Comparison of ENCODE assay signal across 8 cellular contexts in genomic region chr7:44460325-44460724, GRCh38. TPM values are rescaled to one million over a fixed set of nuclear protein-coding genes. Genes with fewer than 3 reads are reported as not detected.
A peak's percentile ranks its signal among the peaks of the same experiment; 100 is the strongest.
DNase-seq lines count a peak whose midpoint lies in the region; ATAC-seq and TF ChIP-seq lines count a peak whose summit lies in the region.
"Had no signal": no experiment of that assay in that cellular context is flagged by ENCODE, and none has a peak within 500 bp of the region (broad histone marks: within the 10 kb centered on the region; RNA-seq: fewer than 3 reads in every experiment).

No MANE protein-coding gene starts in this region.

- H3K9me3 ChIP-seq in OCI-LY1 (ENCODE audit: low read length) (no peaks in the 10 kb centered on the region), left ventricle myocardium inferior (replicated peaks) (no peaks in the 10 kb centered on the region)
- H3K9me3 ChIP-seq: SJSA1 had no signal

- peak overlapping the region; percentile 58 for H3K27ac ChIP-seq in OCI-LY1 (ENCODE audit: low read depth, low read length, poor library complexity, severe bottlenecking)
- no peak overlapping the region for H3K27ac ChIP-seq in left ventricle myocardium inferior (replicated peaks)
- H3K27ac ChIP-seq: SJSA1 had no signal

- no peak overlapping the region for H2AFZ ChIP-seq in OCI-LY1 (ENCODE audit: low read length)

- no peak for TF ChIP-seq CTCF in OCI-LY1 (IDR thresholded peaks at IDR 0.05; ENCODE audit: low read length)
- TF ChIP-seq CTCF in left ventricle myocardium inferior (IDR thresholded peaks at IDR 0.05; ENCODE audit: borderline replicate concordance), result no peak

- H3K9ac ChIP-seq in OCI-LY1 (ENCODE audit: low read length), result no peak overlapping the region

- ATAC-seq in GM18907 (IDR thresholded peaks at IDR 0.05; ENCODE audit: unreplicated experiment), result peak; percentile 97
- peak; percentile 97 for ATAC-seq in HG02759 (IDR thresholded peaks at IDR 0.05; ENCODE audit: unreplicated experiment)
- no peak for ATAC-seq in SK-N-SH treated with all-trans-retinoic acid at 6 μM for 48 hours

- DNase-seq in effector CD8-positive, alpha-beta T cell (lab: John Stamatoyannopoulos, UW), result peak; percentile 20
- DNase-seq in globus pallidus (ENCODE audit: low spot score) (no peak), left ventricle myocardium inferior (no peak)

- H3K4me3 ChIP-seq in OCI-LY1 (ENCODE audit: low read depth, low read length, poor library complexity, severe bottlenecking) (peak overlapping the region; percentile 18), left ventricle myocardium inferior (no peak overlapping the region)
- H3K4me3 ChIP-seq: SJSA1 had no signal

- H3F3A ChIP-seq in OCI-LY1 (ENCODE audit: insufficient read depth, low read length), result 0 out of 2 replicates have a peak, but pooled peaks cover 4% of the 10 kb centered on the region

- H3K27me3 ChIP-seq in OCI-LY1 (ENCODE audit: insufficient read depth, low read length), result no peaks in the 10 kb centered on the region
- H3K27me3 ChIP-seq in left ventricle myocardium inferior (ENCODE audit: low read depth), result no peaks in the 10 kb centered on the region
- H3K27me3 ChIP-seq: SJSA1 had no signal

- H3K36me3 ChIP-seq in OCI-LY1 (ENCODE audit: insufficient read depth, low read length) (peaks cover 54% of the 10 kb centered on the region), left ventricle myocardium inferior (no peaks in the 10 kb centered on the region)

- peak overlapping the region; percentile 38 for H3K4me2 ChIP-seq in OCI-LY1 (ENCODE audit: low read length)

- no peaks in the 10 kb centered on the region for H3K9me2 ChIP-seq in OCI-LY1 (ENCODE audit: low read depth, low read length)

- no peaks in the 10 kb centered on the region for H4K20me1 ChIP-seq in OCI-LY1 (ENCODE audit: insufficient read depth, low read length)

- peaks cover 46% of the 10 kb centered on the region for H3K79me2 ChIP-seq in OCI-LY1 (ENCODE audit: insufficient read depth, low read length)

- intact Hi-C loops in left ventricle myocardium inferior (cut with micrococcal nuclease), result no loop called here

- H3K4me1 ChIP-seq in OCI-LY1 (ENCODE audit: insufficient read depth, low read length, severe bottlenecking), result peaks cover 36% of the 10 kb centered on the region
- H3K4me1 ChIP-seq in left ventricle myocardium inferior, result peaks cover 58% of the 10 kb centered on the region

TF ChIP-seq in SK-N-SH treated with all-trans-retinoic acid at 6 μM for 48 hours, 23 proteins besides CTCF, POLR2A, EP300 and RAD21:
- no peak for TF ChIP-seq RARB (CRISPR knock-in tag; IDR thresholded peaks at IDR 0.05)
- TF ChIP-seq ZNF70 (CRISPR knock-in tag; IDR thresholded peaks at IDR 0.05), result no peak
- no peak for TF ChIP-seq TCF4 (CRISPR knock-in tag; IDR thresholded peaks at IDR 0.05; ENCODE audit: borderline replicate concordance)
- TF ChIP-seq TOX (CRISPR knock-in tag; IDR thresholded peaks at IDR 0.05; ENCODE audit: borderline replicate concordance), result no peak
- no peak for TF ChIP-seq PATZ1 (CRISPR knock-in tag; IDR thresholded peaks at IDR 0.05; ENCODE audit: borderline replicate concordance)
- no peak for TF ChIP-seq BACH2 (CRISPR knock-in tag; IDR thresholded peaks at IDR 0.05; ENCODE audit: borderline replicate concordance)
- no peak for TF ChIP-seq ZNF8 (CRISPR knock-in tag; IDR thresholded peaks at IDR 0.05)
- TF ChIP-seq CSRNP3 (CRISPR knock-in tag; IDR thresholded peaks at IDR 0.05), result no peak
- no peak for TF ChIP-seq POU6F1 (CRISPR knock-in tag; IDR thresholded peaks at IDR 0.05; ENCODE audit: borderline replicate concordance, low read depth)
- TF ChIP-seq ISL1 (CRISPR knock-in tag; IDR thresholded peaks at IDR 0.05), result no peak
- TF ChIP-seq ZNF565 (CRISPR knock-in tag; conservative IDR thresholded peaks at IDR 0.05; ENCODE audit: low read depth), result no peak
- no peak for TF ChIP-seq ARNTL (CRISPR knock-in tag; IDR thresholded peaks at IDR 0.05; ENCODE audit: borderline replicate concordance, low read depth)
- no peak for TF ChIP-seq OSR1 (CRISPR knock-in tag; IDR thresholded peaks at IDR 0.05)
- no peak for TF ChIP-seq PPARA (CRISPR knock-in tag; IDR thresholded peaks at IDR 0.05; ENCODE audit: borderline replicate concordance)
- no peak for TF ChIP-seq ZFP30 (CRISPR knock-in tag; IDR thresholded peaks at IDR 0.05)
- no peak for TF ChIP-seq ZC3H10 (CRISPR knock-in tag; IDR thresholded peaks at IDR 0.05)
- no peak for TF ChIP-seq CSDC2 (CRISPR knock-in tag; IDR thresholded peaks at IDR 0.05)
- TF ChIP-seq ESRRG (CRISPR knock-in tag; IDR thresholded peaks at IDR 0.05), result no peak
- no peak for TF ChIP-seq ZFP3 (CRISPR knock-in tag; IDR thresholded peaks at IDR 0.05)

RNA-seq across cellular contexts. Expression of gene NUDCD3, which starts 30.1 kb away (rescaled TPM):
- total RNA-seq in left ventricle myocardium inferior, result 107 TPM
